Comparison of ENCODE assay signal across 35 cellular contexts in the genomic region with DNA sequence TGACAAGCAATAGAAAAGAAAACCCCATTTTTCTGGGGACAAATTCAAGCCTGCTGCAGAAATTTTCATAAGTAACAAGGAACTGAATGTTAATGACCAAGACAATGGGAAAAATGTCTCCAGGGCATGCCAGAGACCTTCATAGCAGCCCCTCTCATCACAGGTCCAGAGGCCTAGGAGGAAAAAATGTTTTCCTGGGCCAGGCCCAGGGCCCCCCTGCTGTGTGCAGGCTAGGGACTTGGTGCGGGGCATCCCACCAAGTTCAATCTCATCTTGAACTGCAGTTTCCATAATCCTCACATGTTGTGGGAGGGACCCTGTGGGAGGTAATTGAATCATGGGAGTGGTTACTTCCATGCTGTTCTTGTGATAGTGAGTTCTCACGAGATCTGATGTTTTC.
"Had no signal": no experiment of that assay in that cellular context is flagged by ENCODE, and none has a peak within 500 bp of the region (broad histone marks: within the 10 kb centered on the region; RNA-seq: fewer than 3 reads in every experiment).

No MANE protein-coding gene starts in this region.

- H3K36me3 ChIP-seq: MG63 had no signal

- H3K9me3 ChIP-seq: MG63 had no signal

- DNase-seq: Karpas-422, Kasumi-1, MG63, MM.1S, MV-4-11, NCI-H1048, NCI-H1092, NCI-H1092 treated with DMSO at 0.1 percent for 48 hours, NCI-H1105, NCI-H1105 treated with DMSO at 0.1 percent for 48 hours, NCI-H1417, NCI-H1417 treated with DMSO at 0.1 percent for 48 hours, NCI-H1436, NCI-H1436 treated with DMSO at 0.1 percent for 48 hours, NCI-H146, NCI-H1694, NCI-H1694 treated with DMSO at 0.1 percent for 48 hours, NCI-H187, NCI-H187 treated with DMSO at 0.1 percent for 48 hours, NCI-H1930, NCI-H2029, NCI-H2029 treated with DMSO at 0.1 percent for 48 hours, NCI-H2081, NCI-H2081 treated with DMSO at 0.1 percent for 48 hours, NCI-H2107, NCI-H2171, NCI-H2171 treated with DMSO at 0.1 percent for 48 hours, NCI-H2227 treated with DMSO at 0.1 percent for 48 hours, NCI-H226, NCI-H345, NCI-H446, NCI-H446 treated with DMSO at 0.1 percent for 48 hours, NCI-H510A, NCI-H510A treated with DMSO at 0.1 percent for 48 hours, NCI-H524 had no signal

- H3K4me3 ChIP-seq: MG63 had no signal
